ENCODE assay signal across 7 cellular contexts in genomic region chr2:158967731-158968395, GRCh38. TPM values are rescaled to one million over a fixed set of nuclear protein-coding genes. Genes with fewer than 3 reads are reported as not detected.
A peak's percentile ranks its signal among the peaks of the same experiment; 100 is the strongest.
DNase-seq lines count a peak whose midpoint lies in the region; ATAC-seq, FAIRE-seq and TF ChIP-seq lines count a peak whose summit lies in the region.

No MANE protein-coding gene starts in this region.

- ATAC-seq in HG03175 (IDR thresholded peaks at IDR 0.05; ENCODE audit: unreplicated experiment): no peak

- no peaks in the 10 kb centered on the region for H3K9me3 ChIP-seq in astrocyte (ENCODE audit: insufficient read depth, low read depth, low read length)

- no peaks in the 10 kb centered on the region for H3K36me3 Mint-ChIP-seq in astrocyte (ENCODE audit: low read depth, unreplicated experiment)

- H3K9ac ChIP-seq in astrocyte (ENCODE audit: low read length) (peak overlapping the region; percentile 92), rectal smooth muscle tissue (ENCODE audit: low read length) (peak overlapping the region; percentile 25)

- H3K4me1 ChIP-seq in astrocyte (ENCODE audit: insufficient read depth, low read length): peaks cover 14% of the 10 kb centered on the region
- peaks cover 11% of the 10 kb centered on the region for H3K4me1 ChIP-seq in rectal smooth muscle tissue (ENCODE audit: control insufficient read depth, insufficient read depth, low read length)

- H3K36me3 ChIP-seq in astrocyte (ENCODE audit: insufficient read depth, low read length) (no peaks in the 10 kb centered on the region), rectal smooth muscle tissue (ENCODE audit: control insufficient read depth, insufficient read depth, low read length) (no peaks in the 10 kb centered on the region)

- H3K4me3 Mint-ChIP-seq in astrocyte (ENCODE audit: unreplicated experiment): peak overlapping the region; percentile 88

- peaks cover 35% of the 10 kb centered on the region for H3K4me1 Mint-ChIP-seq in astrocyte (ENCODE audit: low read depth, unreplicated experiment)

- H3K27me3 ChIP-seq in astrocyte (ENCODE audit: insufficient read depth, low read length) (no peaks in the 10 kb centered on the region), rectal smooth muscle tissue (ENCODE audit: control insufficient read depth, insufficient read depth, low read length) (no peaks in the 10 kb centered on the region)

- no peak for TF ChIP-seq CTCF in astrocyte (IDR thresholded peaks at IDR 0.05; ENCODE audit: insufficient read depth, low read depth, low read length)

- peak overlapping the region; percentile 93 for H3K27ac Mint-ChIP-seq in astrocyte (ENCODE audit: unreplicated experiment)

- peak; percentile 54 for FAIRE-seq in astrocyte (lab: Jason Lieb, UNC)

- H3K27ac ChIP-seq in astrocyte (ENCODE audit: low read depth, low read length) (peak overlapping the region; percentile 93), rectal smooth muscle tissue (ENCODE audit: low read depth, low read length) (peak overlapping the region; percentile 82)

- no peaks in the 10 kb centered on the region for H3K9me3 Mint-ChIP-seq in astrocyte (ENCODE audit: unreplicated experiment)

- peaks cover 43% of the 10 kb centered on the region for H3K79me2 ChIP-seq in astrocyte (ENCODE audit: insufficient read depth, low read length)

- H3K27me3 Mint-ChIP-seq in astrocyte (ENCODE audit: low read depth, unreplicated experiment): no peaks in the 10 kb centered on the region

- peak overlapping the region; percentile 88 for H3K4me3 ChIP-seq in astrocyte (ENCODE audit: insufficient read depth, low read depth, low read length)
- H3K4me3 ChIP-seq in rectal smooth muscle tissue (ENCODE audit: low read length): peak overlapping the region; percentile 94

- peaks cover 37% of the 10 kb centered on the region for H4K20me1 ChIP-seq in astrocyte (ENCODE audit: insufficient read depth, low read length)

- peak; percentile 70 for DNase-seq in GM04504 (ENCODE audit: low read depth)
- peak; percentile 72 for DNase-seq in LHCN-M2 (ENCODE audit: low read depth)
- DNase-seq in astrocyte (ENCODE audit: low read depth): peak; percentile 62
- DNase-seq in hippocampal formation (lab: John Stamatoyannopoulos, UW): peak; percentile 70 to 81
- DNase-seq in stimulated activated CD4-positive, alpha-beta T cell treated with anti-CD3 and anti-CD28 coated beads, Interleukin-4, amount 100 ng/mL, for 24 hours: no peak

- H2AFZ ChIP-seq in astrocyte (ENCODE audit: low read depth, low read length): peak overlapping the region; percentile 60

- peak overlapping the region; percentile 98 for H3K4me2 ChIP-seq in astrocyte (ENCODE audit: low read length)

RNA-seq across cellular contexts. Expression of gene TANC1, which starts 0.6 kb away (rescaled TPM):
- total RNA-seq in LHCN-M2 (2014; rRNA removed) (9.3 and 12.4 TPM in 2 replicates), astrocyte (45.0 and 45.2 TPM in 2 replicates)
- polyA plus RNA-seq in LHCN-M2 (2012): 7.0 TPM
